ENCODE assay signal across 10 cellular contexts in genomic region chr19:17540174-17540573, GRCh38. TPM values are rescaled to one million over a fixed set of nuclear protein-coding genes. Genes with fewer than 3 reads are reported as not detected.
DNase-seq lines count a peak whose midpoint lies in the region; ATAC-seq and TF ChIP-seq lines count a peak whose summit lies in the region.
"Had no signal": no experiment of that assay in that cellular context is flagged by ENCODE, and none has a peak within 500 bp of the region (broad histone marks: within the 10 kb centered on the region; RNA-seq: fewer than 3 reads in every experiment).

No MANE protein-coding gene starts in this region.

- 77% methylated on average over 12 of the region's 30 CpGs for WGBS in esophagus muscularis mucosa
- WGBS in suprapubic skin: 64% methylated on average over 11 of the region's 30 CpGs

- DNase-seq in DND-41: no peak
- no peak for DNase-seq in esophagus muscularis mucosa (ENCODE audit: extremely low spot score)
- no peak for DNase-seq in sciatic nerve (ENCODE audit: low spot score)
- no peak for DNase-seq in HCEC 1CT
- no peak for DNase-seq in A673 (ENCODE audit: low spot score)
- no peak for DNase-seq in suprapubic skin (ENCODE audit: low spot score in 2 of 2)
- DNase-seq: cortex of kidney had no signal

- H3K9ac ChIP-seq in DND-41 (ENCODE audit: low read depth, low read length): no peak overlapping the region

- TF ChIP-seq CTCF in DND-41 (IDR thresholded peaks at IDR 0.05; ENCODE audit: borderline replicate concordance, extremely low read depth, low read length, poor library complexity, severe bottlenecking): no peak
- TF ChIP-seq CTCF in esophagus muscularis mucosa (IDR thresholded peaks at IDR 0.05): no peak
- TF ChIP-seq CTCF in A673 (conservative IDR thresholded peaks at IDR 0.05; ENCODE audit: low read depth, low read length): no peak
- TF ChIP-seq CTCF in suprapubic skin (IDR thresholded peaks at IDR 0.05): no peak

- no peaks in the 10 kb centered on the region for H3K9me3 ChIP-seq in DND-41 (ENCODE audit: insufficient read depth, low read length, severe bottlenecking)
- H3K9me3 ChIP-seq in esophagus muscularis mucosa: no peaks in the 10 kb centered on the region
- H3K9me3 ChIP-seq in A673 (ENCODE audit: low read depth, low read length, poor library complexity, severe bottlenecking): no peaks in the 10 kb centered on the region
- H3K9me3 ChIP-seq in suprapubic skin: no peaks in the 10 kb centered on the region
- H3K9me3 ChIP-seq: upper lobe of left lung had no signal

- no peak for TF ChIP-seq POLR2A in esophagus muscularis mucosa (IDR thresholded peaks at IDR 0.05; ENCODE audit: low read depth)
- TF ChIP-seq POLR2A in suprapubic skin (IDR thresholded peaks at IDR 0.05): no peak

- H3K27me3 ChIP-seq in DND-41 (ENCODE audit: insufficient read depth, low read length, poor library complexity) (peaks cover 5% of the 10 kb centered on the region), esophagus muscularis mucosa (no peaks in the 10 kb centered on the region), A673 (replicated peaks; ENCODE audit: insufficient read depth, low read depth, low read length, poor library complexity) (no peaks in the 10 kb centered on the region), suprapubic skin (no peaks in the 10 kb centered on the region)
- H3K27me3 ChIP-seq: upper lobe of left lung had no signal

- H3K79me2 ChIP-seq in DND-41 (ENCODE audit: insufficient read depth, low read length): no peaks in the 10 kb centered on the region
- H3K79me2 ChIP-seq: parathyroid adenoma had no signal

- H3K4me2 ChIP-seq in DND-41 (ENCODE audit: insufficient read depth, low read length): peak overlapping the region; percentile 94

- intact Hi-C loops in esophagus muscularis mucosa (cut with DNase I): no loop called here
- intact Hi-C loops in sciatic nerve (cut with DNase I): no loop called here
- intact Hi-C loops in A673 (cut with micrococcal nuclease; ENCODE audit: unreplicated experiment): no loop called here

- peaks cover 6% of the 10 kb centered on the region for H4K20me1 ChIP-seq in DND-41 (ENCODE audit: insufficient read depth, low read length)

- no TSS peak for BruUV-seq in A673 (replicated peaks; lab: Mats Ljungman, UMichigan)

- no peaks in the 10 kb centered on the region for H3K36me3 ChIP-seq in DND-41 (ENCODE audit: insufficient read depth, low read length)
- H3K36me3 ChIP-seq in esophagus muscularis mucosa: no peaks in the 10 kb centered on the region
- H3K36me3 ChIP-seq in A673 (ENCODE audit: insufficient read depth, low read length, poor library complexity, severe bottlenecking): no peaks in the 10 kb centered on the region
- H3K36me3 ChIP-seq in suprapubic skin: no peaks in the 10 kb centered on the region
- H3K36me3 ChIP-seq: upper lobe of left lung had no signal

- CTCF ChIA-PET in A673 (lab: Charles Lee): interaction anchor here (0.5 kb wide), 1 partner anchor 319 kb away, joined by 3 read pairs; no protein-coding TSS in a partner anchor

- H2AFZ ChIP-seq in DND-41 (ENCODE audit: low read depth, low read length): no peak overlapping the region

- no peak overlapping the region for H3K27ac ChIP-seq in DND-41 (ENCODE audit: low read length)
- H3K27ac ChIP-seq in esophagus muscularis mucosa (replicated peaks in 1 of 4): peak overlapping the region in 3 of 4 donors; percentile 7 to 79 (median 64)
- no peak overlapping the region for H3K27ac ChIP-seq in A673 (ENCODE audit: low read depth, low read length, poor library complexity, severe bottlenecking)
- H3K27ac ChIP-seq in suprapubic skin: no peak overlapping the region

- no peak for ATAC-seq in DND-41 (ENCODE audit: insufficient read depth, low read depth)
- peak; percentile 11 for ATAC-seq in HG02973 (IDR thresholded peaks at IDR 0.05; ENCODE audit: unreplicated experiment)
- ATAC-seq in sciatic nerve: peak; percentile 4

- TF ChIP-seq EP300 in esophagus muscularis mucosa (IDR thresholded peaks at IDR 0.05): no peak
- TF ChIP-seq EP300 in suprapubic skin (IDR thresholded peaks at IDR 0.05): no peak

- H3K4me1 ChIP-seq in DND-41 (ENCODE audit: insufficient read depth, low read length) (peaks cover 13% of the 10 kb centered on the region), esophagus muscularis mucosa (peaks cover 9 to 19% (median 15%) of the 10 kb centered on the region in 4 donors), A673 (ENCODE audit: insufficient read depth, low read length, poor library complexity, severe bottlenecking) (no peaks in the 10 kb centered on the region), suprapubic skin (peaks cover 12% of the 10 kb centered on the region)

- POLR2A ChIA-PET in A673 (lab: Charles Lee; ENCODE audit: low non-redundant PET): no interaction called here

- no peak overlapping the region for H3K4me3 ChIP-seq in DND-41 (ENCODE audit: low read depth in 1 of 2, low read length in 2 of 2)
- no peak overlapping the region for H3K4me3 ChIP-seq in esophagus muscularis mucosa
- no peak overlapping the region for H3K4me3 ChIP-seq in A673 (ENCODE audit: low read depth, low read length, poor library complexity, severe bottlenecking)
- no peak overlapping the region for H3K4me3 ChIP-seq in suprapubic skin

RNA-seq across cellular contexts. Expression of gene COLGALT1, which starts 15.3 kb away (rescaled TPM):
- total RNA-seq in esophagus muscularis mucosa (10 to 100 TPM; 54.2 to 92.6 (median 61.5) TPM), sciatic nerve (84.0 TPM), A673 (2021) (91.3 and 93.5 TPM in 2 replicates), suprapubic skin (10 to 100 TPM; 52.4 to 83.8 (median 60.7) TPM)

RNA-seq across cellular contexts. Expression of gene PGLS, which starts 28.7 kb away (rescaled TPM):
- total RNA-seq in esophagus muscularis mucosa: 10 to 100 TPM; 39.0 to 75.5 (median 49.9) TPM
- 47.3 TPM for total RNA-seq in sciatic nerve
- 80.1 and 94.4 TPM in 2 replicates for total RNA-seq in A673 (2021)
- 100 to 1,000 TPM in 1 of 4 donors, 10 to 100 TPM in 3; 58.0 to 108 (median 92.9) TPM for total RNA-seq in suprapubic skin

Comparison
In these comparisons a context has a peak if more than half of its experiments do, and no peak if none do; other contexts are left out.
1. H3K27ac ChIP-seq: peak in esophagus muscularis mucosa (3 of 4); none in DND-41 (single experiment), A673 (single experiment) and suprapubic skin (single experiment).